ENCODE assay signal across 8 cellular contexts in genomic region chr6:24919404-24919892, GRCh38. TPM values are rescaled to one million over a fixed set of nuclear protein-coding genes. Genes with fewer than 3 reads are reported as not detected.
DNase-seq lines count a peak whose midpoint lies in the region; ATAC-seq lines count a peak whose summit lies in the region.

No MANE protein-coding gene starts in this region.

- H3K9me3 Mint-ChIP-seq in natural killer cell treated with Interleukin-12 subunit alpha and Interleukin-12 subunit beta and Interleukin-15 and Interleukin-18, amount 100 ng/mL, for 72 hours, result no peaks in the 10 kb centered on the region

- peak; percentile 52 for DNase-seq in NCI-H774 (lab: John Stamatoyannopoulos, UW)
- no peak for DNase-seq in natural killer cell treated with Interleukin-12 subunit alpha and Interleukin-12 subunit beta and Interleukin-15 and Interleukin-18, amount 100 ng/mL, for 72 hours (ENCODE audit: low spot score)
- no peak for DNase-seq in hippocampal formation (lab: John Stamatoyannopoulos, UW)
- DNase-seq in iPS-NIHi11 (ENCODE audit: low spot score), result no peak
- no peak for DNase-seq in dedifferentiated amniotic fluid mesenchymal stem cell (ENCODE audit: extremely low spot score)

- H3K4me3 Mint-ChIP-seq in natural killer cell treated with Interleukin-12 subunit alpha and Interleukin-12 subunit beta and Interleukin-15 and Interleukin-18, amount 100 ng/mL, for 72 hours, result peak overlapping the region; percentile 71

- no peaks in the 10 kb centered on the region for H3K27me3 Mint-ChIP-seq in natural killer cell treated with Interleukin-12 subunit alpha and Interleukin-12 subunit beta and Interleukin-15 and Interleukin-18, amount 100 ng/mL, for 72 hours

- H3K4me1 Mint-ChIP-seq in natural killer cell treated with Interleukin-12 subunit alpha and Interleukin-12 subunit beta and Interleukin-15 and Interleukin-18, amount 100 ng/mL, for 72 hours (ENCODE audit: low read depth in 2 of 2), result peaks cover 70 to 83% of the 10 kb centered on the region in 2 donors

- peak overlapping the region; percentile 84 to 89 for H3K27ac Mint-ChIP-seq in natural killer cell treated with Interleukin-12 subunit alpha and Interleukin-12 subunit beta and Interleukin-15 and Interleukin-18, amount 100 ng/mL, for 72 hours

- H3K36me3 Mint-ChIP-seq in natural killer cell treated with Interleukin-12 subunit alpha and Interleukin-12 subunit beta and Interleukin-15 and Interleukin-18, amount 100 ng/mL, for 72 hours, result no peaks in the 10 kb centered on the region

- ATAC-seq in GM18868 (IDR thresholded peaks at IDR 0.05; ENCODE audit: unreplicated experiment), result peak; percentile 68
- peak; percentile 60 for ATAC-seq in HG02973 (IDR thresholded peaks at IDR 0.05; ENCODE audit: unreplicated experiment)
- ATAC-seq in natural killer cell treated with Interleukin-12 subunit alpha and Interleukin-12 subunit beta and Interleukin-15 and Interleukin-18, amount 100 ng/mL, for 72 hours, result no peak
- no peak for ATAC-seq in HG02970 (IDR thresholded peaks at IDR 0.05; ENCODE audit: low FRiP score, unreplicated experiment)

RNA-seq across cellular contexts. Expression of gene RIPOR2, which starts 16.3 kb away (rescaled TPM):
- 10 to 100 TPM; 58.7 to 88.4 TPM for total RNA-seq in natural killer cell treated with Interleukin-12 subunit alpha and Interleukin-12 subunit beta and Interleukin-15 and Interleukin-18, amount 100 ng/mL, for 72 hours

Comparison
In these comparisons a context has a peak if more than half of its experiments do, and no peak if none do; other contexts are left out.
1. ATAC-seq: peak in GM18868 (single experiment) and HG02973 (single experiment); none in natural killer cell treated with Interleukin-12 subunit alpha and Interleukin-12 subunit beta and Interleukin-15 and Interleukin-18, amount 100 ng/mL, for 72 hours (0 of 2) and HG02970 (single experiment).